In genomic region chr2:26749787-26750420, GRCh38 we compare ENCODE assay signal across 9 cellular contexts. TPM values are rescaled to one million over a fixed set of nuclear protein-coding genes. Genes with fewer than 3 reads are reported as not detected.
A peak's percentile ranks its signal among the peaks of the same experiment; 100 is the strongest.
DNase-seq lines count a peak whose midpoint lies in the region; ATAC-seq and TF ChIP-seq lines count a peak whose summit lies in the region.
"Not testable (repeated sequence)": the region's sequence is repeated elsewhere in the genome, so short reads cannot be mapped to it uniquely, and the experiment has no call there.
"Had no signal": no experiment of that assay in that cellular context is flagged by ENCODE, and none has a peak within 500 bp of the region (broad histone marks: within the 10 kb centered on the region; RNA-seq: fewer than 3 reads in every experiment).

No MANE protein-coding gene starts in this region.

- TF ChIP-seq CTCF in Caco-2 (IDR thresholded peaks at IDR 0.05; ENCODE audit: insufficient read depth in 1 of 2, low read depth in 1 of 2, low read length in 1 of 2, severe bottlenecking in 1 of 2, unreplicated experiment in 1 of 2); HFFc6 (IDR thresholded peaks at IDR 0.05); OCI-LY1 (IDR thresholded peaks at IDR 0.05; ENCODE audit: low read length); WI38 (IDR thresholded peaks at IDR 0.05; ENCODE audit: low read depth, low read length); fibroblast of villous mesenchyme (IDR thresholded peaks at IDR 0.05; ENCODE audit: insufficient read depth, low read depth, low read length); smooth muscle cell (IDR thresholded peaks at IDR 0.05; ENCODE audit: borderline replicate concordance, insufficient read depth, poor library complexity, severe bottlenecking): not testable (repeated sequence)

- not testable (repeated sequence) for H3K27me3 ChIP-seq in Caco-2 (replicated peaks; ENCODE audit: control insufficient read depth, insufficient read depth, low read length); OCI-LY1 (ENCODE audit: insufficient read depth, low read length); smooth muscle cell (ENCODE audit: low read depth)

- not testable (repeated sequence) for H3K4me3 ChIP-seq in Caco-2 (ENCODE audit: low read depth, low read length); smooth muscle cell
- peak overlapping the region; percentile 18 for H3K4me3 ChIP-seq in OCI-LY1 (ENCODE audit: low read depth, low read length, poor library complexity, severe bottlenecking)
- H3K4me3 ChIP-seq in WI38 (ENCODE audit: low read depth, low read length) = peak overlapping the region; percentile 43
- peak overlapping the region; percentile 27 for H3K4me3 ChIP-seq in fibroblast of villous mesenchyme (ENCODE audit: low read depth, low read length)

- H3K9ac ChIP-seq in OCI-LY1 (ENCODE audit: low read length); smooth muscle cell (ENCODE audit: low read depth): not testable (repeated sequence)

- 4% methylated on average over 8 of the region's 8 CpGs for WGBS in smooth muscle cell (ENCODE audit: low lambda C conversion rate)

- POLR2A ChIA-PET in Caco-2 (lab: Charles Lee) = not testable (repeated sequence)

- CTCF ChIA-PET in Caco-2 (lab: Charles Lee) = interaction anchor here (0.7 kb wide), 1 partner anchor 301 kb away, joined by 3 read pairs; the partner anchor contains the start of gene AGBL5

- H3K4me1 ChIP-seq in Caco-2 = peaks cover 24% of the 10 kb centered on the region
- not testable (repeated sequence) for H3K4me1 ChIP-seq in OCI-LY1 (ENCODE audit: insufficient read depth, low read length, severe bottlenecking); smooth muscle cell (ENCODE audit: low read depth)

- not testable (repeated sequence) for H3F3A ChIP-seq in OCI-LY1 (ENCODE audit: insufficient read depth, low read length); smooth muscle cell (ENCODE audit: low read depth)

- H4K20me1 ChIP-seq in OCI-LY1 (ENCODE audit: insufficient read depth, low read length); smooth muscle cell (ENCODE audit: low read depth): not testable (repeated sequence)

- not testable (repeated sequence) for H3K79me2 ChIP-seq in OCI-LY1 (ENCODE audit: insufficient read depth, low read length); smooth muscle cell (ENCODE audit: low read depth)

- H3K4me1 Mint-ChIP-seq in Caco-2 (ENCODE audit: low read depth, unreplicated experiment) = peaks cover 19% of the 10 kb centered on the region
- H3K4me1 Mint-ChIP-seq in HFFc6 (ENCODE audit: low read depth) = peaks cover 21% of the 10 kb centered on the region
- not testable (repeated sequence) for H3K4me1 Mint-ChIP-seq in memory B cell

- not testable (repeated sequence) for H3K9me3 Mint-ChIP-seq in Caco-2 (ENCODE audit: unreplicated experiment); HFFc6; memory B cell

- not testable (repeated sequence) for H2AFZ ChIP-seq in OCI-LY1 (ENCODE audit: low read length)
- H2AFZ ChIP-seq in smooth muscle cell (ENCODE audit: low read depth) = peak overlapping the region; percentile 85

- DNase-seq in Caco-2 (peak; percentile 73 to 79), HFFc6 (peak; percentile 25), NCI-H146 (lab: John Stamatoyannopoulos, UW) (peak; percentile 46), fibroblast of villous mesenchyme (ENCODE audit: low read depth) (peak; percentile 62)
- DNase-seq in memory B cell (ENCODE audit: low spot score in 2 of 2); smooth muscle cell (lab: John Stamatoyannopoulos, UW; ENCODE audit: unreplicated experiment): not testable (repeated sequence)

- not testable (repeated sequence) for H3K36me3 Mint-ChIP-seq in Caco-2 (ENCODE audit: insufficient read depth, unreplicated experiment); HFFc6 (ENCODE audit: low read depth); memory B cell

- not testable (repeated sequence) for BruUV-seq in Caco-2 (replicated peaks; lab: Mats Ljungman, UMichigan)

- not testable (repeated sequence) for ATAC-seq in memory B cell (ENCODE audit: low read depth)

- not testable (repeated sequence) for H3K27me3 Mint-ChIP-seq in Caco-2 (ENCODE audit: insufficient read depth, unreplicated experiment); HFFc6 (ENCODE audit: insufficient read depth); memory B cell

- intact Hi-C loops in Caco-2 (cut with micrococcal nuclease; ENCODE audit: unreplicated experiment) = loop anchor here (1.0 to 5.0 kb wide), 2 partner anchors 8 to 63 kb away; no protein-coding TSS in a partner anchor

- not testable (repeated sequence) for H3K27ac ChIP-seq in OCI-LY1 (ENCODE audit: low read depth, low read length, poor library complexity, severe bottlenecking)
- H3K27ac ChIP-seq in smooth muscle cell (ENCODE audit: low read depth) = peak overlapping the region; percentile 71

- not testable (repeated sequence) for H3K9me2 ChIP-seq in OCI-LY1 (ENCODE audit: low read depth, low read length)

- H3K27ac Mint-ChIP-seq in Caco-2 (ENCODE audit: unreplicated experiment) = peak overlapping the region; percentile 97
- H3K27ac Mint-ChIP-seq in HFFc6 = peak overlapping the region; percentile 60; the same call in 1 of the 2 replicates
- H3K27ac Mint-ChIP-seq in memory B cell = not testable (repeated sequence)

- H3K36me3 ChIP-seq in Caco-2 (ENCODE audit: control insufficient read depth, insufficient read depth, low read length); OCI-LY1 (ENCODE audit: insufficient read depth, low read length); smooth muscle cell (ENCODE audit: low read depth): not testable (repeated sequence)

- H3K4me3 Mint-ChIP-seq in Caco-2 (ENCODE audit: unreplicated experiment) (peak overlapping the region; percentile 64), memory B cell (peak overlapping the region; percentile 65)
- H3K4me3 Mint-ChIP-seq in HFFc6 = not testable (repeated sequence)

- H3K4me2 ChIP-seq in OCI-LY1 (ENCODE audit: low read length) = not testable (repeated sequence)
- H3K4me2 ChIP-seq in smooth muscle cell = peak overlapping the region; percentile 75

- H3K9me3 ChIP-seq in Caco-2 = peaks cover 11% of the 10 kb centered on the region
- H3K9me3 ChIP-seq in OCI-LY1 (ENCODE audit: low read length); smooth muscle cell (replicated peaks; ENCODE audit: low read depth): not testable (repeated sequence)

RNA-seq across cellular contexts. Expression of gene SLC35F6, which starts 14.2 kb away (rescaled TPM):
- total RNA-seq in Caco-2 (2022) (44.1 and 45.7 TPM in 2 replicates), fibroblast of villous mesenchyme (87.2 and 87.3 TPM in 2 replicates), smooth muscle cell (15.1 and 19.2 TPM in 2 replicates)
- 10 to 100 TPM; 34.1 to 44.5 (median 38.7) TPM for total RNA-seq in HFFc6 (2021; fragmentation: NEBNext Ultra II Directional; extraction: Animal tissue kit (Norgen Biotek cat#: 25700))
- 16.9 and 17.9 TPM in 2 replicates for polyA plus RNA-seq in smooth muscle cell

RNA-seq across cellular contexts. Expression of gene CENPA, which starts 36.0 kb away (rescaled TPM):
- total RNA-seq in Caco-2 (2022) = 38.4 and 39.9 TPM in 2 replicates
- 10 to 100 TPM in 5 of 6 experiments, 1 to 10 TPM in 1; 8.7 to 20.4 (median 17.5) TPM for total RNA-seq in HFFc6 (2021; fragmentation: NEBNext Ultra II Directional; extraction: Animal tissue kit (Norgen Biotek cat#: 25700))
- total RNA-seq in fibroblast of villous mesenchyme = 7.4 and 9.5 TPM in 2 replicates
- total RNA-seq in smooth muscle cell = 0.58 and 4.3 TPM in 2 replicates
- polyA plus RNA-seq in smooth muscle cell = 7.6 and 8.7 TPM in 2 replicates

RNA-seq across cellular contexts. Expression of gene KCNK3, which starts 57.4 kb away (rescaled TPM):
- total RNA-seq in Caco-2 (2022) = 0.09 and 0.36 TPM in 2 replicates
- total RNA-seq in HFFc6 (2021; fragmentation: NEBNext Ultra II Directional; extraction: Animal tissue kit (Norgen Biotek cat#: 25700)) = not detected
- under 0.01 TPM in 2 replicates for total RNA-seq in fibroblast of villous mesenchyme
- 1.1 and 3.0 TPM in 2 replicates for total RNA-seq in smooth muscle cell
- 4.9 and 7.5 TPM in 2 replicates for polyA plus RNA-seq in smooth muscle cell
- total RNA-seq: pulmonary artery endothelial cell had no signal
